In the genomic region with DNA sequence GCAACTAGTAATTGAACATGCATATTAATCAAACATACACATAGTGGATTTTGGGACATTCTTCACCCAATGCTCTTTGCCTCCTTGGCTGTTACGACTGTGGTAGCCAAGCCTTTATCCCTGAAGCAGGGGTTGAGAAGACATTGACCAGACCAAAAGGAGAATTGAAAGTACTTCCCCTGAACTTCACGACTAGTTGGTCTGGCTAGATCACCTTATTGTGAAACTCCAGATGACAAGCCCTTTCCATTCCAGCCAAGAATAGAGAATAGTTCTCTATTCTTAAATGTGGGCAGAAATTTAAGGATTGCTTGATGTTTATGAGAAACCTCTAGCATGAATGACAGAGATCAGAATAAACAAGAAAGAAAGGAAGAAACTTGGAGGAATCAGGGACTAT, we compare ENCODE assay signal across 20 cellular contexts.
DNase-seq lines count a peak whose midpoint lies in the region; FAIRE-seq and TF ChIP-seq lines count a peak whose summit lies in the region.
"Had no signal": no experiment of that assay in that cellular context is flagged by ENCODE, and none has a peak within 500 bp of the region (broad histone marks: within the 10 kb centered on the region; RNA-seq: fewer than 3 reads in every experiment).

No MANE protein-coding gene starts in this region.

- FAIRE-seq in GM19239 (lab: Jason Lieb, UNC): peak; percentile 67
- FAIRE-seq: endometrium, small intestine had no signal

- no peak overlapping the region for H3K4me3 ChIP-seq in AG10803 (ENCODE audit: low read length)
- H3K4me3 ChIP-seq: heart left ventricle had no signal

- no peak for TF ChIP-seq CTCF in AG10803 (conservative IDR thresholded peaks at IDR 0.05; ENCODE audit: low read length)

- DNase-seq in AG10803 (ENCODE audit: low read depth) (peak; percentile 26), GM19239 (ENCODE audit: insufficient read length, low spot score) (peak; percentile 20), NOMO-1 treated with DMSO at 0.1 percent for 48 hours (lab: John Stamatoyannopoulos, UW; ENCODE audit: unreplicated experiment) (peak; percentile 97), inferior parietal cortex (ENCODE audit: extremely low spot score) (peak; percentile 5), C1 segment of cervical spinal cord (lab: John Stamatoyannopoulos, UW) (no peak), epidermal melanocyte (ENCODE audit: insufficient read length, low spot score) (no peak)
- no peak for DNase-seq in activated CD4-positive, alpha-beta T cell treated with anti-CD3 and anti-CD28 coated beads, Interleukin-2, amount 50 U/mL, for 1 hour
- no peak for DNase-seq in stimulated activated CD4-positive, alpha-beta T cell treated with anti-CD3 and anti-CD28 coated beads, Interleukin-4, amount 100 ng/mL, for 1 hour
- DNase-seq: activated CD4-positive, alpha-beta T cell treated with anti-CD3 and anti-CD28 coated beads for 48 hours; activated naive CD8-positive, alpha-beta T cell treated with anti-CD3 and anti-CD28 coated beads for 36 hours; Calu3; H7; heart left ventricle; NCI-H1417 treated with DMSO at 0.1 percent for 48 hours; NCI-H69; PC-3; SHP77 treated with DMSO at 0.1 percent for 48 hours; small intestine; stimulated activated CD4-positive, alpha-beta T cell treated with anti-CD3 and anti-CD28 coated beads, Interleukin-2, amount 100 ng/mL, for 48 hours had no signal

Comparison
In these comparisons a context has a peak if more than half of its experiments do, and no peak if none do; other contexts are left out.
1. DNase-seq: peak in AG10803 (single experiment), GM19239 (single experiment), NOMO-1 treated with DMSO at 0.1 percent for 48 hours (single experiment) and inferior parietal cortex (single experiment); none in activated CD4-positive, alpha-beta T cell treated with anti-CD3 and anti-CD28 coated beads, Interleukin-2, amount 50 U/mL, for 1 hour (single experiment), C1 segment of cervical spinal cord (0 of 14), stimulated activated CD4-positive, alpha-beta T cell treated with anti-CD3 and anti-CD28 coated beads, Interleukin-4, amount 100 ng/mL, for 1 hour (single experiment) and epidermal melanocyte (single experiment).